9 cellular contexts compared by ENCODE assay signal in genomic region chr19:8209965-8210659, GRCh38. TPM values are rescaled to one million over a fixed set of nuclear protein-coding genes. Genes with fewer than 3 reads are reported as not detected.
A peak's percentile ranks its signal among the peaks of the same experiment; 100 is the strongest.
DNase-seq lines count a peak whose midpoint lies in the region; ATAC-seq and TF ChIP-seq lines count a peak whose summit lies in the region.
"Had no signal": no experiment of that assay in that cellular context is flagged by ENCODE, and none has a peak within 500 bp of the region (broad histone marks: within the 10 kb centered on the region; RNA-seq: fewer than 3 reads in every experiment).

No MANE protein-coding gene starts in this region.

- WGBS in testis, 2 donors, result 8 to 11% methylated on average over 20 to 23 of the region's 23 CpGs

- H3K36me3 Mint-ChIP-seq in activated naive CD8-positive, alpha-beta T cell treated with anti-CD3 and anti-CD28 coated beads, Interleukin-2, amount 10 ng/mL, durations not matched to agents 7 days and 5 days, result peaks cover 8% of the 10 kb centered on the region

- H3K27ac Mint-ChIP-seq in activated naive CD8-positive, alpha-beta T cell treated with anti-CD3 and anti-CD28 coated beads, Interleukin-2, amount 10 ng/mL, durations not matched to agents 7 days and 5 days, result peak overlapping the region; percentile 88

- H3K4me1 Mint-ChIP-seq in activated naive CD8-positive, alpha-beta T cell treated with anti-CD3 and anti-CD28 coated beads, Interleukin-2, amount 10 ng/mL, durations not matched to agents 7 days and 5 days, result peaks cover 24% of the 10 kb centered on the region

- ATAC-seq in GM21528 (IDR thresholded peaks at IDR 0.05; ENCODE audit: low FRiP score, unreplicated experiment) (peak; percentile 3), left lobe of liver (peak; percentile 5)
- no peak for ATAC-seq in activated naive CD8-positive, alpha-beta T cell treated with anti-CD3 and anti-CD28 coated beads, Interleukin-2, amount 10 ng/mL, durations not matched to agents 7 days and 5 days (ENCODE audit: low read depth)

- peaks cover 2% of the 10 kb centered on the region for H3K27me3 Mint-ChIP-seq in activated naive CD8-positive, alpha-beta T cell treated with anti-CD3 and anti-CD28 coated beads, Interleukin-2, amount 10 ng/mL, durations not matched to agents 7 days and 5 days

- intact Hi-C loops in testis (cut with DNase I; ENCODE audit: low total_unique reads), result no loop called here

- H3K27me3 ChIP-seq in AG04450 (ENCODE audit: control insufficient read depth, insufficient read depth, low read length), result peaks cover 28% of the 10 kb centered on the region
- no peaks in the 10 kb centered on the region for H3K27me3 ChIP-seq in testis

- H3K4me3 Mint-ChIP-seq in activated naive CD8-positive, alpha-beta T cell treated with anti-CD3 and anti-CD28 coated beads, Interleukin-2, amount 10 ng/mL, durations not matched to agents 7 days and 5 days, result peak overlapping the region; percentile 92

- POLR2A ChIA-PET in AG04450 (lab: Yijun Ruan, JAX), result no interaction called here
- POLR2A ChIA-PET in activated naive CD8-positive, alpha-beta T cell treated with anti-CD3 and anti-CD28 coated beads, Interleukin-2, amount 10 ng/mL, durations not matched to agents 7 days and 5 days (lab: Charles Lee), result interaction anchor here (0.7 to 3.1 kb wide), 9 partner anchors 16 to 267 kb away, joined by 3 to 52 read pairs (median 4); partner anchors contain the start of gene TIMM44

- peaks cover 13% of the 10 kb centered on the region for H3K4me1 ChIP-seq in testis

- no peak for DNase-seq in AG04450 (ENCODE audit: low read depth, low spot score)
- no peak for DNase-seq in activated naive CD8-positive, alpha-beta T cell treated with anti-CD3 and anti-CD28 coated beads, Interleukin-2, amount 10 ng/mL, durations not matched to agents 7 days and 5 days
- no peak for DNase-seq in left lobe of liver (ENCODE audit: low spot score)
- DNase-seq in testis, result no peak
- DNase-seq in T1000 (lab: John Stamatoyannopoulos, UW), result no peak
- no peak for DNase-seq in effector CD4-positive, alpha-beta T cell
- DNase-seq in activated CD8-positive, alpha-beta memory T cell treated with anti-CD3 and anti-CD28 coated beads, Interleukin-2, amount 50 U/mL, for 4 hours, result no peak

- no peak for TF ChIP-seq CTCF in AG04450 (IDR thresholded peaks at IDR 0.05; ENCODE audit: low read depth, low read length)
- TF ChIP-seq CTCF in testis (IDR thresholded peaks at IDR 0.05), result no peak

- CTCF ChIA-PET in AG04450 (lab: Charles Lee), result no interaction called here

- H3K9me3 ChIP-seq in AG04450 (ENCODE audit: control insufficient read depth, insufficient read depth, low read length) (peaks cover 6% of the 10 kb centered on the region; the same call in 1 of the 2 replicates), testis (no peaks in the 10 kb centered on the region)

- H3K9me3 Mint-ChIP-seq in activated naive CD8-positive, alpha-beta T cell treated with anti-CD3 and anti-CD28 coated beads, Interleukin-2, amount 10 ng/mL, durations not matched to agents 7 days and 5 days, result no peaks in the 10 kb centered on the region

- no peaks in the 10 kb centered on the region for H3K36me3 ChIP-seq in testis (ENCODE audit: low read depth, missing control alignments)

- H3K27ac ChIP-seq in AG04450 (ENCODE audit: low read depth, low read length) (no peak overlapping the region), testis (peak overlapping the region; percentile 65 to 74)
- H3K27ac ChIP-seq: epithelial cell of prostate had no signal

- no peak for TF ChIP-seq POLR2A in testis (IDR thresholded peaks at IDR 0.05)

- H3K4me3 ChIP-seq in AG04450 (ENCODE audit: low read depth, low read length) (peak overlapping the region; percentile 56), testis (peak overlapping the region; percentile 73 to 81)

RNA-seq across cellular contexts. Expression of gene CERS4, which starts 0.9 kb away (rescaled TPM):
- 4.7 and 5.4 TPM in 2 replicates for polyA plus RNA-seq in AG04450 (2011; rRNA removed)
- polyA minus RNA-seq in AG04450 (2011; rRNA and poly(A)+ RNA removed), result 4.3 and 7.6 TPM in 2 replicates
- total RNA-seq in activated naive CD8-positive, alpha-beta T cell treated with anti-CD3 and anti-CD28 coated beads, Interleukin-2, amount 10 ng/mL, durations not matched to agents 7 days and 5 days, result 10 to 100 TPM; 32.5 to 32.8 TPM
- 67.3 TPM for total RNA-seq in left lobe of liver
- total RNA-seq in testis, result 100 to 1,000 TPM in 1 of 2 donors, 10 to 100 TPM in 1; 68.6 to 105 TPM
- polyA plus RNA-seq in testis (ENCODE audit: insufficient read depth, low read depth, low replicate concordance), result 35.2 TPM
